In genomic region chr1:231210126-231210525, GRCh38 we compare ENCODE assay signal across 28 cellular contexts. TPM values are rescaled to one million over a fixed set of nuclear protein-coding genes. Genes with fewer than 3 reads are reported as not detected.
DNase-seq lines count a peak whose midpoint lies in the region; ATAC-seq, FAIRE-seq and TF ChIP-seq lines count a peak whose summit lies in the region.
"Had no signal": no experiment of that assay in that cellular context is flagged by ENCODE, and none has a peak within 500 bp of the region (broad histone marks: within the 10 kb centered on the region; RNA-seq: fewer than 3 reads in every experiment).

No MANE protein-coding gene starts in this region.

- no CpG with 5 or more reads among the region's 6 CpGs for WGBS in HepG2 (ENCODE audit: low lambda C conversion rate)
- no CpG with 5 or more reads among the region's 6 CpGs for WGBS in right lobe of liver (ENCODE audit: insufficient coverage, low coverage, low lambda C conversion rate, missing lambda C conversion rate)
- WGBS in testis, 2 donors = 92 to 95% methylated on average over 2 to 6 of the region's 6 CpGs
- WGBS in esophagus muscularis mucosa = 98% methylated on average over 5 of the region's 6 CpGs

- no peak overlapping the region for H3K9ac ChIP-seq in HepG2 (ENCODE audit: insufficient read depth, low read depth, low read length)

- H3K36me3 ChIP-seq in HepG2 (replicated peaks in 1 of 2; ENCODE audit: control insufficient read depth in 1 of 2, insufficient read depth in 2 of 2, low read length in 2 of 2) (no peaks in the 10 kb centered on the region), right lobe of liver (no peaks in the 10 kb centered on the region), H7 (replicated peaks; ENCODE audit: control insufficient read depth, insufficient read depth, low read length) (no peaks in the 10 kb centered on the region), testis (ENCODE audit: low read depth, missing control alignments) (no peaks in the 10 kb centered on the region), esophagus muscularis mucosa (no peaks in the 10 kb centered on the region)
- H3K36me3 ChIP-seq: BE2C; BLaER1 treated with 17β-estradiol and CSF1 and Interleukin-3, amounts not matched to agents 10 nM and 100 nM had no signal

- DNase-seq in HepG2 (ENCODE audit: low spot score) (no peak), right lobe of liver (no peak), D341Med (ENCODE audit: low spot score) (peak; percentile 26), H7 (peak; percentile 22), posterior vena cava (ENCODE audit: low spot score) (peak; percentile 62), testis (no peak), NCI-H1436 (lab: John Stamatoyannopoulos, UW) (no peak), esophagus muscularis mucosa (ENCODE audit: extremely low spot score) (no peak)
- DNase-seq: ACHN; BE2C; Caco-2; Calu3; CD4-positive, alpha-beta T cell; CD8-positive, alpha-beta T cell; DMS 273 treated with DMSO at 0.1 percent for 48 hours; DMS153; DMS53; DMS79; DND-41; EL; GF-D8 had no signal

- H3K9me3 ChIP-seq in HepG2 (ENCODE audit: low read length) = no peaks in the 10 kb centered on the region
- H3K9me3 ChIP-seq in right lobe of liver = no peaks in the 10 kb centered on the region
- H3K9me3 ChIP-seq in testis = no peaks in the 10 kb centered on the region
- H3K9me3 ChIP-seq in esophagus muscularis mucosa = no peaks in the 10 kb centered on the region
- H3K9me3 ChIP-seq: BE2C; BLaER1 treated with 17β-estradiol and CSF1 and Interleukin-3, amounts not matched to agents 10 nM and 100 nM; Caco-2 had no signal

- in situ Hi-C loops in HepG2 (cut with HindIII; ENCODE audit: extremely low pct_ligation_motif_present, low pct_unique_long_range_greater_than_20kb) = loop anchor here (10.0 to 25.0 kb wide), 3 partner anchors 115 to 573 kb away; partner anchors contain the start of gene COG2

- POLR2A ChIA-PET in HepG2 (lab: Yijun Ruan, JAX) = interaction anchor here (0.7 to 1.8 kb wide), 2 partner anchors 15 to 67 kb away, joined by 3 to 4 read pairs; no protein-coding TSS in a partner anchor

- no peak for TF ChIP-seq POLR2A in HepG2 (IDR thresholded peaks at IDR 0.05; ENCODE audit: insufficient read depth in 1 of 2, low read depth in 2 of 2, low read length in 2 of 2)
- TF ChIP-seq POLR2A in right lobe of liver (IDR thresholded peaks at IDR 0.05) = no peak
- no peak for TF ChIP-seq POLR2A in testis (IDR thresholded peaks at IDR 0.05)
- TF ChIP-seq POLR2A in esophagus muscularis mucosa (IDR thresholded peaks at IDR 0.05; ENCODE audit: low read depth) = no peak

- ATAC-seq in HepG2 (peak; percentile 11; the same call in 1 of the 3 replicates), right lobe of liver (no peak)
- ATAC-seq: CD8-positive, alpha-beta T cell had no signal

- TF ChIP-seq CTCF in HepG2 (CRISPR knock-in tag; IDR thresholded peaks at IDR 0.05) (no peak), right lobe of liver (IDR thresholded peaks at IDR 0.05) (no peak), testis (IDR thresholded peaks at IDR 0.05) (no peak), esophagus muscularis mucosa (IDR thresholded peaks at IDR 0.05) (no peak)

- intact Hi-C loops in HepG2 (cut with micrococcal nuclease; ENCODE audit: unreplicated experiment) = loop anchor here (2.0 to 5.0 kb wide), 3 partner anchors 39 to 293 kb away; partner anchors contain the start of genes ARV1 and TTC13
- intact Hi-C loops in right lobe of liver (cut with DNase I) = loop anchor here in 1 of 2 donors (10.0 kb wide), 1 partner anchor 295 kb away; no protein-coding TSS in a partner anchor
- intact Hi-C loops in posterior vena cava (cut with DNase I) = loop anchor here (10.0 kb wide), 2 partner anchors 275 to 415 kb away; no protein-coding TSS in a partner anchor
- intact Hi-C loops in testis (cut with DNase I; ENCODE audit: low total_unique reads) = no loop called here
- intact Hi-C loops in esophagus muscularis mucosa (cut with DNase I) = loop anchor here (2.0 to 5.0 kb wide), 2 partner anchors 293 to 413 kb away; no protein-coding TSS in a partner anchor

- H3K4me1 ChIP-seq in HepG2 (ENCODE audit: insufficient read depth, low read length) (peaks cover 32% of the 10 kb centered on the region), right lobe of liver (no peaks in the 10 kb centered on the region), testis (peaks cover 4% of the 10 kb centered on the region), esophagus muscularis mucosa (peaks cover 0 to 8% (median 7%) of the 10 kb centered on the region in 4 donors)
- H3K4me1 ChIP-seq: BE2C had no signal

- FAIRE-seq in HepG2 (lab: Jason Lieb, UNC) = no peak
- FAIRE-seq: G401.6, GM12891, GM19239 had no signal

- no peaks in the 10 kb centered on the region for H3K27me3 ChIP-seq in HepG2 (ENCODE audit: control insufficient read depth in 1 of 2, insufficient read depth in 2 of 2, low read length in 2 of 2)
- H3K27me3 ChIP-seq in right lobe of liver = no peaks in the 10 kb centered on the region
- peaks cover 58% of the 10 kb centered on the region for H3K27me3 ChIP-seq in H7 (ENCODE audit: control insufficient read depth, insufficient read depth, low read length)
- no peaks in the 10 kb centered on the region for H3K27me3 ChIP-seq in testis
- peaks cover 0 to 29% (median 0%) of the 10 kb centered on the region in 4 donors for H3K27me3 ChIP-seq in esophagus muscularis mucosa
- H3K27me3 ChIP-seq: BE2C had no signal

- H4K20me1 ChIP-seq in HepG2 (ENCODE audit: insufficient read depth, low read length) = no peaks in the 10 kb centered on the region
- H4K20me1 ChIP-seq: BLaER1 treated with 17β-estradiol and CSF1 and Interleukin-3, amounts not matched to agents 10 nM and 100 nM had no signal

- H3K27ac ChIP-seq in HepG2 (ENCODE audit: extremely low read length, insufficient read depth, low read length) = no peak overlapping the region
- H3K27ac ChIP-seq in right lobe of liver = no peak overlapping the region
- H3K27ac ChIP-seq in testis = no peak overlapping the region
- no peak overlapping the region for H3K27ac ChIP-seq in esophagus muscularis mucosa (replicated peaks in 1 of 4)
- H3K27ac ChIP-seq: 22Rv1, C4-2B had no signal

- no peak for TF ChIP-seq RAD21 in HepG2 (CRISPR knock-in tag; IDR thresholded peaks at IDR 0.05)

- CTCF ChIA-PET in HepG2 (lab: Yijun Ruan, JAX; ENCODE audit: low intra/inter-chr PET ratio, low total read pairs) = interaction anchor here (1.7 to 2.0 kb wide), 2 partner anchors 195 to 412 kb away, joined by 4 to 14 read pairs; no protein-coding TSS in a partner anchor

- BruUV-seq in HepG2 (replicated peaks; lab: Mats Ljungman, UMichigan) = no TSS peak

- no peak overlapping the region for H3K4me2 ChIP-seq in HepG2 (ENCODE audit: low read depth, low read length)

- no peak for TF ChIP-seq EP300 in HepG2 (IDR thresholded peaks at IDR 0.05; ENCODE audit: low read depth in 2 of 2, low read length in 2 of 2)
- no peak for TF ChIP-seq EP300 in HepG2 (CRISPR knock-in tag; IDR thresholded peaks at IDR 0.05; ENCODE audit: borderline replicate concordance)
- TF ChIP-seq EP300 in esophagus muscularis mucosa (IDR thresholded peaks at IDR 0.05) = no peak

- no peaks in the 10 kb centered on the region for H3K79me2 ChIP-seq in HepG2 (ENCODE audit: insufficient read depth, low read length)

- no peak overlapping the region for H2AFZ ChIP-seq in HepG2 (ENCODE audit: low read length)

- H3K4me3 ChIP-seq in HepG2 (replicated peaks in 1 of 3; ENCODE audit: insufficient read depth in 1 of 3, low read depth in 2 of 3, low read length in 3 of 3) (no peak overlapping the region), right lobe of liver (no peak overlapping the region), H7 (ENCODE audit: insufficient read depth, low read depth, low read length) (no peak overlapping the region), testis (no peak overlapping the region), esophagus muscularis mucosa (no peak overlapping the region)
- H3K4me3 ChIP-seq: BLaER1 treated with 17β-estradiol and CSF1 and Interleukin-3, amounts not matched to agents 10 nM and 100 nM had no signal

RNA-seq across cellular contexts. Expression of gene GNPAT, which starts 30.9 kb away (rescaled TPM):
- 114 and 153 TPM in 2 replicates for total RNA-seq in HepG2 (2016; rRNA removed; fragmentation: Illumina TruSeq; extraction: Trizol)
- total RNA-seq in HepG2 (2016; cell fraction: cytosol; rRNA removed; fragmentation: Illumina TruSeq; extraction: Trizol; ENCODE audit: low read depth) = 43.6 and 44.9 TPM in 2 replicates
- 115 and 154 TPM in 2 replicates for total RNA-seq in HepG2 (2016; cell fraction: insoluble cytoplasmic fraction; rRNA removed; fragmentation: Illumina TruSeq; extraction: Trizol)
- total RNA-seq in HepG2 (2016; cell fraction: membrane; rRNA removed; fragmentation: Illumina TruSeq; extraction: Trizol) = 112 and 113 TPM in 2 replicates
- 69.6 and 78.0 TPM in 2 replicates for total RNA-seq in HepG2 (2016; cell fraction: nucleus; rRNA removed; fragmentation: Illumina TruSeq; extraction: Trizol)
- polyA plus RNA-seq in HepG2 (2011; rRNA removed) = 48.6 and 58.3 TPM in 2 replicates
- 24.1 and 35.3 TPM in 2 replicates for polyA plus RNA-seq in HepG2 (2011; cell fraction: cytosol; rRNA removed)
- 54.5 and 54.9 TPM in 2 replicates for polyA plus RNA-seq in HepG2 (2011; cell fraction: nucleus; rRNA removed)
- polyA plus RNA-seq in HepG2 (2012) = 56.1 and 60.9 TPM in 2 replicates
- 34.1 and 42.7 TPM in 2 replicates for polyA plus RNA-seq in HepG2 (2016; cell fraction: cytosol; fragmentation: Illumina TruSeq; extraction: Trizol; ENCODE audit: low read depth)
- polyA plus RNA-seq in HepG2 (2016; cell fraction: insoluble cytoplasmic fraction; fragmentation: Illumina TruSeq; extraction: Trizol; ENCODE audit: low read depth) = 112 and 114 TPM in 2 replicates
- 70.4 and 72.1 TPM in 2 replicates for polyA plus RNA-seq in HepG2 (2016; cell fraction: membrane; fragmentation: Illumina TruSeq; extraction: Trizol; ENCODE audit: low read depth)
- polyA plus RNA-seq in HepG2 (2016; cell fraction: nucleus; fragmentation: Illumina TruSeq; extraction: Trizol; ENCODE audit: insufficient read depth, low read depth) = 110 and 111 TPM in 2 replicates
- 29.1 and 41.3 TPM in 2 replicates for polyA minus RNA-seq in HepG2 (2011; rRNA and poly(A)+ RNA removed; ENCODE audit: low replicate concordance)
- 45.6 and 55.3 TPM in 2 replicates for polyA minus RNA-seq in HepG2 (2011; cell fraction: cytosol; rRNA and poly(A)+ RNA removed)
- 66.1 and 72.4 TPM in 2 replicates for polyA minus RNA-seq in HepG2 (2011; cell fraction: nucleus; rRNA and poly(A)+ RNA removed)
- 10 to 100 TPM; 18.5 to 24.3 (median 20.1) TPM for total RNA-seq in right lobe of liver
- 77.6 and 96.4 TPM in 2 replicates for total RNA-seq in H7 (2014; rRNA removed; shearing (Covaris generic))
- total RNA-seq in posterior vena cava = 10 to 100 TPM; 31.2 to 34.1 TPM
- 10 to 100 TPM; 35.0 to 43.5 TPM for total RNA-seq in testis
- 71.9 TPM for polyA plus RNA-seq in testis (ENCODE audit: insufficient read depth, low read depth, low replicate concordance)
- total RNA-seq in esophagus muscularis mucosa = 10 to 100 TPM; 40.3 to 52.3 (median 47.2) TPM

RNA-seq across cellular contexts. Expression of gene TRIM67, which starts 48.3 kb away (rescaled TPM):
- total RNA-seq in HepG2 (2016; rRNA removed; fragmentation: Illumina TruSeq; extraction: Trizol) = not detected in 2 replicates
- not detected in 2 replicates for total RNA-seq in HepG2 (2016; cell fraction: cytosol; rRNA removed; fragmentation: Illumina TruSeq; extraction: Trizol; ENCODE audit: low read depth)
- total RNA-seq in HepG2 (2016; cell fraction: insoluble cytoplasmic fraction; rRNA removed; fragmentation: Illumina TruSeq; extraction: Trizol) = not detected in 2 replicates
- total RNA-seq in HepG2 (2016; cell fraction: membrane; rRNA removed; fragmentation: Illumina TruSeq; extraction: Trizol) = 0.03 TPM in 1 of 2 replicates, not detected in the other
- total RNA-seq in HepG2 (2016; cell fraction: nucleus; rRNA removed; fragmentation: Illumina TruSeq; extraction: Trizol) = not detected in 2 replicates
- under 0.01 TPM in 1 of 2 replicates, not detected in the other for polyA plus RNA-seq in HepG2 (2011; rRNA removed)
- polyA plus RNA-seq in HepG2 (2011; cell fraction: cytosol; rRNA removed) = not detected in 2 replicates
- 0.02 TPM in 1 of 2 replicates, not detected in the other for polyA plus RNA-seq in HepG2 (2011; cell fraction: nucleus; rRNA removed)
- polyA plus RNA-seq in HepG2 (2012) = 0.03 TPM in 2 replicates
- not detected in 2 replicates for polyA plus RNA-seq in HepG2 (2016; cell fraction: cytosol; fragmentation: Illumina TruSeq; extraction: Trizol; ENCODE audit: low read depth)
- polyA plus RNA-seq in HepG2 (2016; cell fraction: insoluble cytoplasmic fraction; fragmentation: Illumina TruSeq; extraction: Trizol; ENCODE audit: low read depth) = not detected in 2 replicates
- polyA plus RNA-seq in HepG2 (2016; cell fraction: membrane; fragmentation: Illumina TruSeq; extraction: Trizol; ENCODE audit: low read depth) = not detected in 2 replicates
- polyA plus RNA-seq in HepG2 (2016; cell fraction: nucleus; fragmentation: Illumina TruSeq; extraction: Trizol; ENCODE audit: insufficient read depth, low read depth) = not detected in 2 replicates
- 0.04 TPM in 1 of 2 replicates, not detected in the other for polyA minus RNA-seq in HepG2 (2011; rRNA and poly(A)+ RNA removed; ENCODE audit: low replicate concordance)
- polyA minus RNA-seq in HepG2 (2011; cell fraction: cytosol; rRNA and poly(A)+ RNA removed) = not detected in 2 replicates
- under 0.01 TPM in 2 replicates for polyA minus RNA-seq in HepG2 (2011; cell fraction: nucleus; rRNA and poly(A)+ RNA removed)
- not detected for total RNA-seq in right lobe of liver
- not detected in 2 replicates for total RNA-seq in H7 (2014; rRNA removed; shearing (Covaris generic))
- not detected for total RNA-seq in posterior vena cava
- total RNA-seq in testis = under 1 TPM; 0.19 to 0.24 TPM
- 0.26 TPM for polyA plus RNA-seq in testis (ENCODE audit: insufficient read depth, low read depth, low replicate concordance)
- under 1 TPM in 3 of 4 donors, not detected in 1; under 0.01 to 0.42 (median 0.13) TPM for total RNA-seq in esophagus muscularis mucosa
- total RNA-seq: CD4-positive, alpha-beta T cell; CD8-positive, alpha-beta T cell had no signal
- polyA plus RNA-seq: AG04450 had no signal

Comparison
In these comparisons a context has a peak if more than half of its experiments do, and no peak if none do; other contexts are left out.
1. DNase-seq: peak in D341Med (single experiment), H7 (single experiment) and posterior vena cava (single experiment); none in HepG2 (single experiment), right lobe of liver (0 of 3), testis (single experiment), NCI-H1436 (single experiment) and esophagus muscularis mucosa (single experiment).